14 cellular contexts compared by ENCODE assay signal in the genomic region with DNA sequence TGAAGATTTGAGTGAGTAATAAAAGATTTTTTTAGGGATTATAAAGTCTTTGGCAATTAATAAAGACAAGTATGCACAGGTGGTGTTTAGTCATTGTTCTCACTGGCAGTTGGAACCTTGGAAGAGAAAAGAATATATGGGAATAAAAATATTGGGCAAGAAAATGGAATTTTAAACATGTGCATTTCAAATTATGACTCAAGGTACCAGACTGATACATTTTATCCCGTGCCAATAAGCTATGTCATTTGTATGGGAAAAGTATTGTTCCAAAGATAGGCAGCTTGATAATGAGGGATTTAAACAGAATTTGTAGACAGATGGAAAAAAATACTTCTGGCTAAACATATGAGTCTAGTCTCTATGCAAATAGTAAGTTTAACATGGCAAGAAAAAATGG.
DNase-seq lines count a peak whose midpoint lies in the region; ATAC-seq and TF ChIP-seq lines count a peak whose summit lies in the region.
"Had no signal": no experiment of that assay in that cellular context is flagged by ENCODE, and none has a peak within 500 bp of the region (broad histone marks: within the 10 kb centered on the region; RNA-seq: fewer than 3 reads in every experiment).

No MANE protein-coding gene starts in this region.

- no peaks in the 10 kb centered on the region for H3K9me3 Mint-ChIP-seq in activated T-helper 1 cell treated with anti-CD3 and anti-CD28 coated beads, Interleukin-12 subunit alpha, Interleukin-12 subunit beta, Interleukin-2, Interleukin-4 antibody, amounts not matched to agents 30 ng/mL and 10 ng/mL and 1 ng/mL, durations not matched to agents 14 hours and 24 hours and 36 hours
- H3K9me3 Mint-ChIP-seq: stimulated activated naive B cell treated with anti-CD40 and anti-IgM and Interleukin-4, amounts not matched to agents 10 μg/mL and 1 μg/mL and 100 μg/mL, for 72 hours had no signal

- DNase-seq in HCEC 1CT: peak; percentile 87
- DNase-seq in activated T-helper 1 cell treated with anti-CD3 and anti-CD28 coated beads, Interleukin-12 subunit alpha, Interleukin-12 subunit beta, Interleukin-2, Interleukin-4 antibody, amounts not matched to agents 30 ng/mL and 10 ng/mL and 1 ng/mL, durations not matched to agents 14 hours and 24 hours and 36 hours (ENCODE audit: low spot score): no peak
- DNase-seq in iris pigment epithelial cell (ENCODE audit: low read depth): peak; percentile 71
- no peak for DNase-seq in C1 segment of cervical spinal cord (lab: John Stamatoyannopoulos, UW)
- DNase-seq in HEK293T (ENCODE audit: extremely low spot score): no peak
- DNase-seq in NCI-H2227 (lab: John Stamatoyannopoulos, UW; ENCODE audit: unreplicated experiment): no peak
- DNase-seq: activated T-cell treated with anti-CD3 and anti-CD28 coated beads, Interleukin-2, amount 50 U/mL, for 48 hours; colonic mucosa; occipital lobe; Peyer's patch; stimulated activated naive B cell treated with anti-CD40 and anti-IgM and Interleukin-4, amounts not matched to agents 10 μg/mL and 1 μg/mL and 100 μg/mL, for 72 hours had no signal

- peaks cover 13% of the 10 kb centered on the region for H3K4me1 Mint-ChIP-seq in activated T-helper 1 cell treated with anti-CD3 and anti-CD28 coated beads, Interleukin-12 subunit alpha, Interleukin-12 subunit beta, Interleukin-2, Interleukin-4 antibody, amounts not matched to agents 30 ng/mL and 10 ng/mL and 1 ng/mL, durations not matched to agents 14 hours and 24 hours and 36 hours (ENCODE audit: low read depth)

- CTCF ChIA-PET in HEK293T (lab: Yijun Ruan, JAX): no interaction called here

- peak overlapping the region; percentile 72 for H3K4me3 Mint-ChIP-seq in activated T-helper 1 cell treated with anti-CD3 and anti-CD28 coated beads, Interleukin-12 subunit alpha, Interleukin-12 subunit beta, Interleukin-2, Interleukin-4 antibody, amounts not matched to agents 30 ng/mL and 10 ng/mL and 1 ng/mL, durations not matched to agents 14 hours and 24 hours and 36 hours

- POLR2A ChIA-PET in HEK293T (lab: Yijun Ruan, JAX): no interaction called here

- H3K27me3 ChIP-seq in BLaER1 treated with 17β-estradiol and CSF1 and Interleukin-3, amounts not matched to agents 10 nM and 100 nM: no peaks in the 10 kb centered on the region
- H3K27me3 ChIP-seq: colonic mucosa, Peyer's patch had no signal

- H3K9me3 ChIP-seq in BLaER1 treated with 17β-estradiol and CSF1 and Interleukin-3, amounts not matched to agents 10 nM and 100 nM (replicated peaks in 1 of 11): no peaks in the 10 kb centered on the region
- H3K9me3 ChIP-seq: colonic mucosa, Peyer's patch had no signal

- H3K4me2 ChIP-seq in BLaER1 treated with 17β-estradiol and CSF1 and Interleukin-3, amounts not matched to agents 10 nM and 100 nM: peak overlapping the region in 9 of 11 experiments; percentile 43 to 82 (median 65); a peak in 11 of 22 replicates

- H3K36me3 ChIP-seq in BLaER1 treated with 17β-estradiol and CSF1 and Interleukin-3, amounts not matched to agents 10 nM and 100 nM: no peaks in the 10 kb centered on the region
- H3K36me3 ChIP-seq: colonic mucosa, Peyer's patch had no signal

- no peak overlapping the region for H3K4me3 ChIP-seq in BLaER1 treated with 17β-estradiol and CSF1 and Interleukin-3, amounts not matched to agents 10 nM and 100 nM
- H3K4me3 ChIP-seq: colonic mucosa, GM12878 had no signal

- ATAC-seq in GM21515 (IDR thresholded peaks at IDR 0.05; ENCODE audit: unreplicated experiment): no peak

- H3K36me3 Mint-ChIP-seq in activated T-helper 1 cell treated with anti-CD3 and anti-CD28 coated beads, Interleukin-12 subunit alpha, Interleukin-12 subunit beta, Interleukin-2, Interleukin-4 antibody, amounts not matched to agents 30 ng/mL and 10 ng/mL and 1 ng/mL, durations not matched to agents 14 hours and 24 hours and 36 hours (ENCODE audit: low read depth): peaks cover 3% of the 10 kb centered on the region
- H3K36me3 Mint-ChIP-seq: stimulated activated naive B cell treated with anti-CD40 and anti-IgM and Interleukin-4, amounts not matched to agents 10 μg/mL and 1 μg/mL and 100 μg/mL, for 72 hours had no signal

- H3K27ac Mint-ChIP-seq in activated T-helper 1 cell treated with anti-CD3 and anti-CD28 coated beads, Interleukin-12 subunit alpha, Interleukin-12 subunit beta, Interleukin-2, Interleukin-4 antibody, amounts not matched to agents 30 ng/mL and 10 ng/mL and 1 ng/mL, durations not matched to agents 14 hours and 24 hours and 36 hours: peak overlapping the region; percentile 21
- H3K27ac Mint-ChIP-seq: stimulated activated naive B cell treated with anti-CD40 and anti-IgM and Interleukin-4, amounts not matched to agents 10 μg/mL and 1 μg/mL and 100 μg/mL, for 72 hours had no signal

- peak overlapping the region in 6 of 11 experiments; percentile 8 to 55 (median 37); a peak in 6 of 22 replicates for H3K27ac ChIP-seq in BLaER1 treated with 17β-estradiol and CSF1 and Interleukin-3, amounts not matched to agents 10 nM and 100 nM
- H3K27ac ChIP-seq: colonic mucosa, Peyer's patch had no signal

- intact Hi-C loops in activated T-helper 1 cell treated with anti-CD3 and anti-CD28 coated beads, Interleukin-12 subunit alpha, Interleukin-12 subunit beta, Interleukin-2, Interleukin-4 antibody, amounts not matched to agents 30 ng/mL and 10 ng/mL and 1 ng/mL, durations not matched to agents 14 hours and 24 hours and 36 hours (cut with micrococcal nuclease): no loop called here

- H3K9ac ChIP-seq in BLaER1 treated with 17β-estradiol and CSF1 and Interleukin-3, amounts not matched to agents 10 nM and 100 nM: no peak overlapping the region

- peaks cover 2% of the 10 kb centered on the region for H3K27me3 Mint-ChIP-seq in activated T-helper 1 cell treated with anti-CD3 and anti-CD28 coated beads, Interleukin-12 subunit alpha, Interleukin-12 subunit beta, Interleukin-2, Interleukin-4 antibody, amounts not matched to agents 30 ng/mL and 10 ng/mL and 1 ng/mL, durations not matched to agents 14 hours and 24 hours and 36 hours (ENCODE audit: insufficient read depth)
- H3K27me3 Mint-ChIP-seq: stimulated activated naive B cell treated with anti-CD40 and anti-IgM and Interleukin-4, amounts not matched to agents 10 μg/mL and 1 μg/mL and 100 μg/mL, for 72 hours had no signal

- H3K4me1 ChIP-seq in BLaER1 treated with 17β-estradiol and CSF1 and Interleukin-3, amounts not matched to agents 10 nM and 100 nM: peaks cover 0 to 10% (median 0%) of the 10 kb centered on the region in 10 experiments; a peak in 3 of 20 replicates
- H3K4me1 ChIP-seq: colonic mucosa, Peyer's patch had no signal

- no peaks in the 10 kb centered on the region for H4K20me1 ChIP-seq in BLaER1 treated with 17β-estradiol and CSF1 and Interleukin-3, amounts not matched to agents 10 nM and 100 nM

TF ChIP-seq in HEK293T, 16 proteins besides CTCF, POLR2A, EP300 and RAD21:
- TF ChIP-seq NFRKB (IDR thresholded peaks at IDR 0.05): no peak
- no peak for TF ChIP-seq FOXA1 (IDR thresholded peaks at IDR 0.05)

Comparison
In these comparisons a context has a peak if more than half of its experiments do, and no peak if none do; other contexts are left out.
1. DNase-seq: peak in HCEC 1CT (single experiment) and iris pigment epithelial cell (single experiment); none in activated T-helper 1 cell treated with anti-CD3 and anti-CD28 coated beads, Interleukin-12 subunit alpha, Interleukin-12 subunit beta, Interleukin-2, Interleukin-4 antibody, amounts not matched to agents 30 ng/mL and 10 ng/mL and 1 ng/mL, durations not matched to agents 14 hours and 24 hours and 36 hours (single experiment), C1 segment of cervical spinal cord (0 of 14), HEK293T (single experiment) and NCI-H2227 (single experiment).